Comparison of ENCODE assay signal across 13 cellular contexts in genomic region chr17:49817993-49818392, GRCh38. TPM values are rescaled to one million over a fixed set of nuclear protein-coding genes. Genes with fewer than 3 reads are reported as not detected.
DNase-seq lines count a peak whose midpoint lies in the region.
"Had no signal": no experiment of that assay in that cellular context is flagged by ENCODE, and none has a peak within 500 bp of the region (broad histone marks: within the 10 kb centered on the region; RNA-seq: fewer than 3 reads in every experiment).

No MANE protein-coding gene starts in this region.

- POLR2A ChIA-PET in CD8-positive, alpha-beta memory T cell (lab: Charles Lee) = interaction anchor here (1.0 kb wide), 2 partner anchors 70 to 119 kb away, joined by 3 read pairs; no protein-coding TSS in a partner anchor

- peak overlapping the region; percentile 28 for H3K27ac ChIP-seq in CD8-positive, alpha-beta memory T cell (ENCODE audit: low read depth, low read length)

- peaks cover 80% of the 10 kb centered on the region for H3K4me1 ChIP-seq in CD8-positive, alpha-beta memory T cell (ENCODE audit: insufficient read depth, low read length)

- H3K4me3 Mint-ChIP-seq in CD8-positive, alpha-beta memory T cell = peak overlapping the region; percentile 22 to 87 (median 79)
- no peak overlapping the region for H3K4me3 Mint-ChIP-seq in activated naive CD4-positive, alpha-beta T cell treated with anti-CD3 and anti-CD28 coated beads for 36 hours

- peaks cover 40% of the 10 kb centered on the region for H3K36me3 ChIP-seq in CD8-positive, alpha-beta memory T cell (ENCODE audit: insufficient read depth, low read length)

- no peaks in the 10 kb centered on the region for H3K9me3 Mint-ChIP-seq in CD8-positive, alpha-beta memory T cell
- H3K9me3 Mint-ChIP-seq in activated naive CD4-positive, alpha-beta T cell treated with anti-CD3 and anti-CD28 coated beads for 36 hours = no peaks in the 10 kb centered on the region

- intact Hi-C loops in activated naive CD4-positive, alpha-beta T cell treated with anti-CD3 and anti-CD28 coated beads for 36 hours (cut with micrococcal nuclease) = no loop called here

- peaks cover 56 to 79% (median 77%) of the 10 kb centered on the region in 3 donors for H3K4me1 Mint-ChIP-seq in CD8-positive, alpha-beta memory T cell
- H3K4me1 Mint-ChIP-seq in activated naive CD4-positive, alpha-beta T cell treated with anti-CD3 and anti-CD28 coated beads for 36 hours (ENCODE audit: low read depth) = peaks cover 73% of the 10 kb centered on the region

- H3K27ac Mint-ChIP-seq in CD8-positive, alpha-beta memory T cell = peak overlapping the region; percentile 90 to 98 (median 96)
- peak overlapping the region; percentile 59 for H3K27ac Mint-ChIP-seq in activated naive CD4-positive, alpha-beta T cell treated with anti-CD3 and anti-CD28 coated beads for 36 hours

- H3K27me3 Mint-ChIP-seq in CD8-positive, alpha-beta memory T cell = peaks cover 0 to 4% of the 10 kb centered on the region in 2 donors
- no peaks in the 10 kb centered on the region for H3K27me3 Mint-ChIP-seq in activated naive CD4-positive, alpha-beta T cell treated with anti-CD3 and anti-CD28 coated beads for 36 hours (ENCODE audit: low read depth)

- CTCF ChIA-PET in CD8-positive, alpha-beta memory T cell (lab: Charles Lee) = interaction anchor here (0.9 to 2.0 kb wide), 4 partner anchors 103 to 248 kb away, joined by 3 to 8 read pairs (median 4); partner anchors contain the start of gene SLC35B1
- CTCF ChIA-PET in activated naive CD4-positive, alpha-beta T cell treated with anti-CD3 and anti-CD28 coated beads for 36 hours (lab: Charles Lee) = interaction anchor here (0.5 to 0.8 kb wide), 3 partner anchors 27 to 261 kb away, joined by 3 read pairs; no protein-coding TSS in a partner anchor

- no peaks in the 10 kb centered on the region for H3K9me3 ChIP-seq in CD8-positive, alpha-beta memory T cell (ENCODE audit: low read length)

- peak; percentile 35 to 78 (median 70) for DNase-seq in CD8-positive, alpha-beta memory T cell
- peak; percentile 44 for DNase-seq in activated CD4-positive, alpha-beta T cell treated with anti-CD3 and anti-CD28 coated beads for 48 hours
- peak; percentile 63 for DNase-seq in activated naive CD4-positive, alpha-beta T cell treated with anti-CD3 and anti-CD28 coated beads for 36 hours
- DNase-seq in stimulated activated CD4-positive, alpha-beta T cell treated with anti-CD3 and anti-CD28 coated beads, Interleukin-4, amount 100 ng/mL, for 1 hour = peak; percentile 21
- DNase-seq in DMS79 (lab: John Stamatoyannopoulos, UW) = no peak
- no peak for DNase-seq in KG1 (lab: John Stamatoyannopoulos, UW)
- no peak for DNase-seq in NCI-H187 treated with DMSO at 0.1 percent for 48 hours (lab: John Stamatoyannopoulos, UW)
- DNase-seq in DMS79 treated with DMSO at 0.1 percent for 48 hours (lab: John Stamatoyannopoulos, UW) = no peak
- DNase-seq: NCI-H446 treated with DMSO at 0.1 percent for 48 hours, SHP77 treated with DMSO at 0.1 percent for 48 hours had no signal

- peak overlapping the region; percentile 9 for H3K4me3 ChIP-seq in CD8-positive, alpha-beta memory T cell (ENCODE audit: low read length)

- no peaks in the 10 kb centered on the region for H3K27me3 ChIP-seq in CD8-positive, alpha-beta memory T cell (ENCODE audit: insufficient read depth, low read length, poor library complexity, severe bottlenecking)

- H3K36me3 Mint-ChIP-seq in CD8-positive, alpha-beta memory T cell = peaks cover 10 to 86% (median 22%) of the 10 kb centered on the region in 3 donors
- H3K36me3 Mint-ChIP-seq in activated naive CD4-positive, alpha-beta T cell treated with anti-CD3 and anti-CD28 coated beads for 36 hours (ENCODE audit: low read depth) = peaks cover 52% of the 10 kb centered on the region

RNA-seq across cellular contexts. Expression of gene KAT7, which starts 29.5 kb away (rescaled TPM):
- total RNA-seq in CD8-positive, alpha-beta memory T cell = 10 to 100 TPM; 66.1 to 75.8 TPM
- polyA plus RNA-seq in CD8-positive, alpha-beta memory T cell = 58.1 TPM
- 10 to 100 TPM; 83.9 to 85.8 TPM for total RNA-seq in activated naive CD4-positive, alpha-beta T cell treated with anti-CD3 and anti-CD28 coated beads for 36 hours

RNA-seq across cellular contexts. Expression of gene TAC4, which starts 29.9 kb away (rescaled TPM):
- not detected for total RNA-seq in CD8-positive, alpha-beta memory T cell
- not detected for polyA plus RNA-seq in CD8-positive, alpha-beta memory T cell
- not detected for total RNA-seq in activated naive CD4-positive, alpha-beta T cell treated with anti-CD3 and anti-CD28 coated beads for 36 hours
- total RNA-seq: epithelial cell of proximal tubule, myocyte had no signal
- polyA plus RNA-seq: BJ had no signal

RNA-seq across cellular contexts. Expression of gene FAM117A, which starts 54.1 kb away (rescaled TPM):
- 10 to 100 TPM; 21.8 to 24.8 TPM for total RNA-seq in CD8-positive, alpha-beta memory T cell
- polyA plus RNA-seq in CD8-positive, alpha-beta memory T cell = 85.0 TPM
- total RNA-seq in activated naive CD4-positive, alpha-beta T cell treated with anti-CD3 and anti-CD28 coated beads for 36 hours = 10 to 100 TPM; 17.7 TPM

Comparison
In these comparisons a context has a peak if more than half of its experiments do, and no peak if none do; other contexts are left out.
1. DNase-seq: peak in CD8-positive, alpha-beta memory T cell (5 of 5), activated CD4-positive, alpha-beta T cell treated with anti-CD3 and anti-CD28 coated beads for 48 hours (single experiment), activated naive CD4-positive, alpha-beta T cell treated with anti-CD3 and anti-CD28 coated beads for 36 hours (single experiment) and stimulated activated CD4-positive, alpha-beta T cell treated with anti-CD3 and anti-CD28 coated beads, Interleukin-4, amount 100 ng/mL, for 1 hour (single experiment); none in DMS79 (single experiment), KG1 (single experiment), NCI-H187 treated with DMSO at 0.1 percent for 48 hours (single experiment) and DMS79 treated with DMSO at 0.1 percent for 48 hours (single experiment).